ENCODE assay signal across 14 cellular contexts in genomic region chr15:88447206-88447605, GRCh38.
"Had no signal": no experiment of that assay in that cellular context is flagged by ENCODE, and none has a peak within 500 bp of the region (broad histone marks: within the 10 kb centered on the region; RNA-seq: fewer than 3 reads in every experiment).

No MANE protein-coding gene starts in this region.

- ATAC-seq: left cardiac atrium; natural killer cell; sciatic nerve; stimulated activated memory B cell treated with anti-CD40 and anti-IgM and Interleukin-4, amounts not matched to agents 10 μg/mL and 1 μg/mL and 100 μg/mL, for 72 hours; upper lobe of right lung had no signal

- H3K27me3 ChIP-seq: ascending aorta had no signal

- H3K9me3 ChIP-seq: neutrophil, upper lobe of right lung had no signal

- H3K27ac ChIP-seq: ascending aorta, coronary artery, neutrophil, upper lobe of right lung had no signal

- H3K4me1 ChIP-seq: ascending aorta, upper lobe of right lung had no signal

- H3K36me3 ChIP-seq: ascending aorta, neutrophil, upper lobe of right lung had no signal

- DNase-seq: activated CD4-positive, CD25-positive, alpha-beta regulatory T cell treated with anti-CD3 and anti-CD28 coated beads, Interleukin-2, amount 50 U/mL, for 72 hours; activated gamma-delta T cell; erythroblast; immature natural killer cell; left cardiac atrium; mesendoderm; natural killer cell; stimulated activated CD4-positive, alpha-beta T cell treated with anti-CD3 and anti-CD28 coated beads, Interleukin-4, amount 100 ng/mL, for 4 hours; upper lobe of right lung had no signal

- H3K4me3 ChIP-seq: ascending aorta, coronary artery, upper lobe of right lung had no signal
